Comparison of ENCODE assay signal across 10 cellular contexts in the genomic region with DNA sequence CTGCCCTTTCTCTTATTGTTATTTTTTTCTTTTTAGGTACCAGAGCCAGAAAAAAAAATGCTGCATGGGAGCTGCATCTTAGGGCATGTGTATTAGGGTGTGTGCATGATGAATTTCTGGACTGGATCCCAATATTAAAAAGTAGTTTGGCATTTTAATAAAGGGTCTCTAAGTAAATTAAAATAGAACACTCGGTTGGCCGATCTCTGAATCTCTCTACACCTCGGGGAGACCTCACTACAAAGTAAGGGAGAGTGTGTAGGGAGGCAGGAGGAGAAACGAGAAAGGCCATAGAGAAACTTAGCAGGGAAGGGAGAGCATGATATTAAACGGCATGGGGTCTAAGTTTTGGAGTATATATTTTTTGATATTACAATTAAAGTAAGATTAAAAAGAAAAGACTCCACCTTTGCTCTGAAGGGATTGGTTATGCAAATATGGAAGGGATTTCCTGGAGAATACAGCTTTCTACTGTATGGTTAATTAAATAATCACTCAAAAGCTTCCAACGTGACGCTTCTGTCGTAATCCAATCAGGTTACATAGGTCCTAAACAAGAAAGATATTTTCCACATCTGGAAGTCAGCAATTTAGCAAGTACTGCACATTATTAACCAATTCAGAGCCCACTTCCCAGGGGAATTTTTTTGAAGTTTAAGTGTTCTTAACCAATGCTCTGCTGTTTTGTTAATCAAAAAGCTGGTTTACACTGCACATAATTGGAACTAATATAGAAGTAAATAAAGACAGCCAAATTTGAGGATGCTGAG. TPM values are rescaled to one million over a fixed set of nuclear protein-coding genes. Genes with fewer than 3 reads are reported as not detected.
A peak's percentile ranks its signal among the peaks of the same experiment; 100 is the strongest.
DNase-seq lines count a peak whose midpoint lies in the region; ATAC-seq and TF ChIP-seq lines count a peak whose summit lies in the region.
"Had no signal": no experiment of that assay in that cellular context is flagged by ENCODE, and none has a peak within 500 bp of the region (broad histone marks: within the 10 kb centered on the region; RNA-seq: fewer than 3 reads in every experiment).

No MANE protein-coding gene starts in this region.

- H3K27me3 ChIP-seq in BJ (ENCODE audit: control insufficient read depth, insufficient read depth, low read length) (no peaks in the 10 kb centered on the region), OCI-LY3 (ENCODE audit: low read depth, low read length) (peaks cover 36% of the 10 kb centered on the region)

- H3K4me1 ChIP-seq in OCI-LY3 (ENCODE audit: low read length), result peaks cover 33% of the 10 kb centered on the region

- peaks cover 2% of the 10 kb centered on the region for H3K36me3 Mint-ChIP-seq in osteocyte (ENCODE audit: unreplicated experiment)

- no peaks in the 10 kb centered on the region for H3K27me3 Mint-ChIP-seq in osteocyte (ENCODE audit: unreplicated experiment)

- H3K4me3 ChIP-seq in BJ (ENCODE audit: low read depth, low read length) (peak overlapping the region; percentile 17), OCI-LY3 (ENCODE audit: low read length) (peak overlapping the region; percentile 18; the same call in 1 of the 2 replicates)

- H3K9ac ChIP-seq in OCI-LY3 (ENCODE audit: low read length), result no peak overlapping the region

- no peak for ATAC-seq in HG03354 (IDR thresholded peaks at IDR 0.05; ENCODE audit: poor library complexity, severe bottlenecking, unreplicated experiment)
- no peak for ATAC-seq in GM21423 (IDR thresholded peaks at IDR 0.05; ENCODE audit: unreplicated experiment)
- no peak for ATAC-seq in HG03280 (IDR thresholded peaks at IDR 0.05; ENCODE audit: unreplicated experiment)

- H3K4me3 Mint-ChIP-seq in osteocyte (ENCODE audit: unreplicated experiment), result no peak overlapping the region

- H2AFZ ChIP-seq in OCI-LY3 (ENCODE audit: low read depth, low read length), result no peak overlapping the region

- POLR2A ChIA-PET in BJ (lab: Charles Lee), result no interaction called here

- CTCF ChIA-PET in BJ (lab: Yijun Ruan, JAX), result interaction anchor here (0.5 to 2.2 kb wide), 7 partner anchors 10 to 1232 kb away, joined by 3 to 5 read pairs (median 3); no protein-coding TSS in a partner anchor

- H3K27ac Mint-ChIP-seq in osteocyte (ENCODE audit: unreplicated experiment), result peak overlapping the region; percentile 90
- H3K27ac Mint-ChIP-seq: H9 had no signal

- no peaks in the 10 kb centered on the region for H3K9me3 ChIP-seq in OCI-LY3 (ENCODE audit: insufficient read depth, low read length)

- no peaks in the 10 kb centered on the region for H3K9me3 Mint-ChIP-seq in osteocyte (ENCODE audit: unreplicated experiment)
- H3K9me3 Mint-ChIP-seq: H9 had no signal

- no peaks in the 10 kb centered on the region for H4K20me1 ChIP-seq in OCI-LY3 (ENCODE audit: insufficient read depth, low read length)

- DNase-seq in BJ (ENCODE audit: low read depth), result no peak
- DNase-seq in fibroblast of gingiva (ENCODE audit: low read depth), result peak; percentile 91
- DNase-seq in osteocyte (ENCODE audit: extremely low spot score, unreplicated experiment), result no peak
- no peak for DNase-seq in GM13977 (ENCODE audit: low spot score)
- DNase-seq: activated effector memory CD4-positive, alpha-beta T cell treated with Interleukin-2 at 50 U/mL for 16 hours had no signal

- in situ Hi-C loops in GM13977 (cut with MboI; ENCODE audit: low pct_unique_long_range_greater_than_20kb, low sequenced_read_pairs, unreplicated experiment), result no loop called here

- peaks cover 34% of the 10 kb centered on the region for H3K4me1 Mint-ChIP-seq in osteocyte (ENCODE audit: unreplicated experiment)

- TF ChIP-seq CTCF in BJ (IDR thresholded peaks at IDR 0.05; ENCODE audit: insufficient read depth, low read depth, low read length) (no peak), OCI-LY3 (IDR thresholded peaks at IDR 0.05; ENCODE audit: low read depth, low read length) (no peak), osteocyte (IDR thresholded peaks at IDR 0.05) (no peak), GM13977 (IDR thresholded peaks at IDR 0.05; ENCODE audit: extremely low read depth, insufficient read depth, missing control alignments) (no peak)

- H3K36me3 ChIP-seq in BJ (ENCODE audit: control insufficient read depth, insufficient read depth, low read length), result no peaks in the 10 kb centered on the region
- H3K36me3 ChIP-seq in OCI-LY3 (replicated peaks; ENCODE audit: low read depth, low read length), result no peaks in the 10 kb centered on the region

- H3K79me2 ChIP-seq in OCI-LY3 (ENCODE audit: low read length), result peaks cover 6% of the 10 kb centered on the region; the same call in 1 of the 2 replicates

- H3K4me2 ChIP-seq in OCI-LY3 (ENCODE audit: low read length), result peak overlapping the region; percentile 100

- H3K27ac ChIP-seq in OCI-LY3 (ENCODE audit: low read length), result no peak overlapping the region

RNA-seq across cellular contexts. Expression of a gene that starts 1.0 kb away (rescaled TPM):
- 53.1 and 60.2 TPM in 2 replicates for polyA plus RNA-seq in BJ (2011; rRNA removed)
- 65.3 and 81.6 TPM in 2 replicates for polyA minus RNA-seq in BJ (2011; rRNA and poly(A)+ RNA removed)
- total RNA-seq in osteocyte, result 126 and 139 TPM in 2 replicates
